Comparison of ENCODE assay signal across 8 cellular contexts in the genomic region with DNA sequence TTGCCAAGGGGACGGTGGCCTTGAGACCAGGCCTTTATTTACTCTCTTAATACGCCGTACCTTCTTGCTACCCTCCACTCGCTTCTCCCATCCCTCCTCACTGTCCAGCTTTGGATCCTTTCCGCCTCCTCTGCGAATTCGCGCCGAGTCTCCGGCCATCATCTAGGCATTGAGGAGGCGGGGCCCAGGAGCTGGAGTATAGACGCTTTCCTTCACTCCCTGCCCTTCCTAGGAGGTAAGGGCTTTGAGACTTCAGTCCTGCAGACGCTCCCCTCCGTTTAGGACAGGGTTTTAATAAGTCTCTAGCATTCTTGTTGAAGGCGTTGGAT. TPM values are rescaled to one million over a fixed set of nuclear protein-coding genes. Genes with fewer than 3 reads are reported as not detected.
A peak's percentile ranks its signal among the peaks of the same experiment; 100 is the strongest.
DNase-seq lines count a peak whose midpoint lies in the region; ATAC-seq and TF ChIP-seq lines count a peak whose summit lies in the region.

No MANE protein-coding gene starts in this region.

- no peaks in the 10 kb centered on the region for H3K27me3 ChIP-seq in right lobe of liver

- POLR2A ChIA-PET in GM10248 (lab: Yijun Ruan, JAX): no interaction called here

- CTCF ChIA-PET in GM10248 (lab: Yijun Ruan, JAX): interaction anchor here (0.7 to 8.4 kb wide), 14 partner anchors 9 to 209 kb away, joined by 3 to 60 read pairs (median 6); a partner anchor contains a TSS

- intact Hi-C loops in right lobe of liver (cut with DNase I): no loop called here

- H3K4me1 ChIP-seq in right lobe of liver: peaks cover 0 to 13% (median 3%) of the 10 kb centered on the region in 4 donors

- DNase-seq in GM10248 (ENCODE audit: extremely low spot score): peak; percentile 28
- peak; percentile 69 for DNase-seq in RKO (ENCODE audit: low spot score)
- no peak for DNase-seq in chondrocyte (ENCODE audit: low spot score)
- peak; percentile 31 to 55 (median 47) for DNase-seq in right lobe of liver
- peak in 9 of 49 donors; percentile 13 to 52 (median 25) for DNase-seq in substantia nigra (lab: John Stamatoyannopoulos, UW)
- DNase-seq in NCI-H2107 (lab: John Stamatoyannopoulos, UW): no peak

- peaks cover 4% of the 10 kb centered on the region for H3K36me3 Mint-ChIP-seq in chondrocyte (ENCODE audit: low read depth)

- peaks cover 23% of the 10 kb centered on the region for H3K4me1 Mint-ChIP-seq in chondrocyte (ENCODE audit: low read depth)

- H3K9me3 Mint-ChIP-seq in chondrocyte (ENCODE audit: low read depth): no peaks in the 10 kb centered on the region

- H3K36me3 ChIP-seq in right lobe of liver: peaks cover 0 to 27% (median 14%) of the 10 kb centered on the region in 4 donors

- peak overlapping the region; percentile 78 to 85 (median 84) for H3K4me3 ChIP-seq in right lobe of liver

- no peak for TF ChIP-seq POLR2A in right lobe of liver (IDR thresholded peaks at IDR 0.05)

- H3K9me3 ChIP-seq in right lobe of liver: no peaks in the 10 kb centered on the region

- H3K4me3 Mint-ChIP-seq in chondrocyte (ENCODE audit: unreplicated experiment): peak overlapping the region; percentile 98

- ATAC-seq in HG02938 (IDR thresholded peaks at IDR 0.05; ENCODE audit: unreplicated experiment): peak; percentile 2
- peak; percentile 1 to 5 (median 2) for ATAC-seq in right lobe of liver

- WGBS in right lobe of liver (ENCODE audit: insufficient coverage, low coverage, low lambda C conversion rate, missing lambda C conversion rate): under 1% methylated on average over 15 of the region's 15 CpGs

- peak overlapping the region; percentile 81 for H3K27ac ChIP-seq in 22Rv1
- peak overlapping the region; percentile 68 to 82 (median 77) for H3K27ac ChIP-seq in right lobe of liver
- peak overlapping the region; percentile 92 for H3K27ac ChIP-seq in substantia nigra (ENCODE audit: low read depth, low read length, poor library complexity, severe bottlenecking)

- peak overlapping the region; percentile 98 for H3K27ac Mint-ChIP-seq in chondrocyte (ENCODE audit: unreplicated experiment)

- H3K27me3 Mint-ChIP-seq in chondrocyte (ENCODE audit: low read depth): no peaks in the 10 kb centered on the region

- TF ChIP-seq CTCF in 22Rv1 (IDR thresholded peaks at IDR 0.05) (no peak), GM10248 (IDR thresholded peaks at IDR 0.05; ENCODE audit: control extremely low read depth, extremely low read depth, low read depth, missing control alignments) (no peak), chondrocyte (IDR thresholded peaks at IDR 0.05) (no peak), right lobe of liver (IDR thresholded peaks at IDR 0.05) (no peak)

RNA-seq across cellular contexts. Expression of a gene that starts 0.5 kb away (rescaled TPM):
- total RNA-seq in chondrocyte (14.8 to 16.1 TPM (median 15.5 TPM) in 3 replicates), right lobe of liver (10 to 100 TPM; 15.2 to 23.0 (median 19.7) TPM)

RNA-seq across cellular contexts. Expression of a gene that starts 50.9 kb away (rescaled TPM):
- total RNA-seq in chondrocyte (12.7 to 13.0 TPM (median 12.7 TPM) in 3 replicates), right lobe of liver (10 to 100 TPM in 1 of 6 experiments, 1 to 10 TPM in 5; 3.1 to 11.9 (median 6.6) TPM)

Comparison
In these comparisons a context has a peak if more than half of its experiments do, and no peak if none do; other contexts are left out.
1. DNase-seq: peak in GM10248 (single experiment), RKO (single experiment) and right lobe of liver (3 of 3); none in chondrocyte (single experiment) and NCI-H2107 (single experiment).
2. Peak in every context shown above with its lines, with median percentiles within 50 percentile points of each other: H3K27ac ChIP-seq.